In genomic region chr1:62395291-62395690, GRCh38 we compare ENCODE assay signal across 19 cellular contexts.
"Had no signal": no experiment of that assay in that cellular context is flagged by ENCODE, and none has a peak within 500 bp of the region (broad histone marks: within the 10 kb centered on the region; RNA-seq: fewer than 3 reads in every experiment).

No MANE protein-coding gene starts in this region.

- ATAC-seq: right cardiac atrium, T-cell had no signal

- H3K9me3 ChIP-seq: left ventricle myocardium inferior, SK-N-SH, thyroid gland, vagina had no signal

- H3K4me3 Mint-ChIP-seq: activated naive CD4-positive, alpha-beta T cell treated with anti-CD3 and anti-CD28 coated beads for 36 hours; activated naive CD8-positive, alpha-beta T cell treated with anti-CD3 and anti-CD28 coated beads, Interleukin-2, amount 50 U/mL, for 24 hours; endodermal cell; memory B cell; nephron; T-cell had no signal

- H3K4me3 ChIP-seq: hepatocyte, left ventricle myocardium inferior, thyroid gland, vagina had no signal

- H3K27ac Mint-ChIP-seq: activated naive CD4-positive, alpha-beta T cell treated with anti-CD3 and anti-CD28 coated beads for 36 hours; activated naive CD8-positive, alpha-beta T cell treated with anti-CD3 and anti-CD28 coated beads, Interleukin-2, amount 50 U/mL, for 24 hours; activated T-helper 2 cell treated with anti-CD3 and anti-CD28 coated beads, Interferon-gamma antibody, Interleukin-2, Interleukin-4, amounts not matched to agents 10 μg/mL and 5 μg/mL and 100 μg/mL, durations not matched to agents 14 hours and 24 hours and 36 hours; endodermal cell; memory B cell; nephron; T-cell had no signal

- H3K9me3 Mint-ChIP-seq: activated naive CD4-positive, alpha-beta T cell treated with anti-CD3 and anti-CD28 coated beads for 36 hours; activated naive CD8-positive, alpha-beta T cell treated with anti-CD3 and anti-CD28 coated beads, Interleukin-2, amount 50 U/mL, for 24 hours; activated T-helper 2 cell treated with anti-CD3 and anti-CD28 coated beads, Interferon-gamma antibody, Interleukin-2, Interleukin-4, amounts not matched to agents 10 μg/mL and 5 μg/mL and 100 μg/mL, durations not matched to agents 14 hours and 24 hours and 36 hours; endodermal cell; memory B cell; nephron; T-cell had no signal

- DNase-seq: activated CD4-positive, alpha-beta T cell treated with anti-CD3 and anti-CD28 coated beads for 1 hour; activated CD4-positive, alpha-beta T cell treated with anti-CD3 and anti-CD28 coated beads, Interleukin-2, amount 50 U/mL, for 4 hours; activated naive CD4-positive, alpha-beta T cell treated with anti-CD3 and anti-CD28 coated beads for 36 hours; activated naive CD8-positive, alpha-beta T cell treated with anti-CD3 and anti-CD28 coated beads, Interleukin-2, amount 50 U/mL, for 24 hours; activated T-cell treated with anti-CD3 and anti-CD28 coated beads, Interleukin-2, amount 50 U/mL, for 1 hour; endodermal cell; erythroblast; left ventricle myocardium inferior; right cardiac atrium; SK-N-SH; small intestine; T-cell; T1000; thyroid gland had no signal

- H3K27me3 Mint-ChIP-seq: activated naive CD8-positive, alpha-beta T cell treated with anti-CD3 and anti-CD28 coated beads, Interleukin-2, amount 50 U/mL, for 24 hours had no signal

- H3K27me3 ChIP-seq: hepatocyte, thyroid gland, vagina had no signal

- H3K4me1 Mint-ChIP-seq: activated naive CD8-positive, alpha-beta T cell treated with anti-CD3 and anti-CD28 coated beads, Interleukin-2, amount 50 U/mL, for 24 hours; memory B cell; T-cell had no signal

- H3K36me3 Mint-ChIP-seq: memory B cell, T-cell had no signal

- H3K36me3 ChIP-seq: left ventricle myocardium inferior, thyroid gland, vagina had no signal
